31 cellular contexts compared by ENCODE assay signal in genomic region chr4:56767567-56767966, GRCh38. TPM values are rescaled to one million over a fixed set of nuclear protein-coding genes. Genes with fewer than 3 reads are reported as not detected.
"Had no signal": no experiment of that assay in that cellular context is flagged by ENCODE, and none has a peak within 500 bp of the region (broad histone marks: within the 10 kb centered on the region; RNA-seq: fewer than 3 reads in every experiment).

No MANE protein-coding gene starts in this region.

- H3K27ac ChIP-seq: cardiac muscle cell, VCaP had no signal

- ATAC-seq: activated T-cell treated with anti-CD3 and anti-CD28 coated beads, Interleukin-2, amount 50 U/mL, for 4 hours had no signal

- H3K4me3 ChIP-seq: cardiac muscle cell had no signal

- H3K27me3 ChIP-seq: cardiac muscle cell had no signal

- DNase-seq: activated B cell treated with CpG ODN at 0.5 μM for 24 hours; activated CD4-positive, alpha-beta memory T cell treated with anti-CD3 and anti-CD28 coated beads for 36 hours; activated CD4-positive, alpha-beta T cell treated with anti-CD3 and anti-CD28 coated beads for 4 hours; activated CD4-positive, alpha-beta T cell treated with anti-CD3 and anti-CD28 coated beads, Interleukin-2, amount 10 ng/mL, durations not matched to agents 24 days and 14 days; activated CD4-positive, alpha-beta T cell treated with anti-CD3 and anti-CD28 coated beads, Interleukin-2, amount 50 U/mL, for 1 hour; activated CD4-positive, alpha-beta T cell treated with anti-CD3 and anti-CD28 coated beads, Interleukin-2, amount 50 U/mL, for 4 hours; activated CD4-positive, CD25-positive, alpha-beta regulatory T cell treated with anti-CD3 and anti-CD28 coated beads, Interleukin-2, amount 50 U/mL, for 72 hours; activated CD8-positive, alpha-beta memory T cell treated with anti-CD3 and anti-CD28 coated beads, Interleukin-2, amount 50 U/mL, for 4 hours; activated CD8-positive, alpha-beta T cell treated with anti-CD3 and anti-CD28 coated beads for 36 hours; activated effector memory CD4-positive, alpha-beta T cell treated with anti-CD3 and anti-CD28 coated beads, Interleukin-2, amount 50 U/mL, for 16 hours; activated naive CD4-positive, alpha-beta T cell treated with anti-CD3 and anti-CD28 coated beads, Interleukin-2, amount 10 ng/mL, durations not matched to agents 7 days and 5 days; activated naive CD4-positive, alpha-beta T cell treated with Interleukin-2 at 50 U/mL for 16 hours; activated naive CD8-positive, alpha-beta T cell treated with anti-CD3 and anti-CD28 coated beads, Interleukin-2, amount 10 ng/mL, durations not matched to agents 7 days and 5 days; activated naive CD8-positive, alpha-beta T cell treated with anti-CD3 and anti-CD28 coated beads, Interleukin-2, amount 50 U/mL, for 24 hours; activated T-cell treated with anti-CD3 and anti-CD28 coated beads for 4 hours; activated T-cell treated with anti-CD3 and anti-CD28 coated beads, Interleukin-2, amount 50 U/mL, for 1 hour; activated T-cell treated with anti-CD3 and anti-CD28 coated beads, Interleukin-2, amount 50 U/mL, for 4 hours; activated T-cell treated with anti-CD3 and anti-CD28 coated beads, Interleukin-2, amount 50 U/mL, for 72 hours; amniotic stem cell; aorta; caudate nucleus; cerebellar nuclear complex; T-helper 1 cell; T-helper 2 cell; T-helper 9 cell had no signal

- H3K36me3 ChIP-seq: cardiac muscle cell had no signal

RNA-seq across cellular contexts. Expression of gene SPINK2, which starts 53.9 kb away (rescaled TPM):
- total RNA-seq: activated B cell treated with CpG ODN at 0.5 μM for 24 hours; activated T-cell treated with anti-CD3 and anti-CD28 coated beads, Interleukin-2, amount 50 U/mL, for 72 hours; activated T-helper 1 cell treated with anti-CD3 and anti-CD28 coated beads, Interleukin-12 subunit alpha, Interleukin-12 subunit beta, Interleukin-2, Interleukin-4 antibody, amounts not matched to agents 30 ng/mL and 10 ng/mL and 1 ng/mL, durations not matched to agents 14 hours and 24 hours and 36 hours; activated T-helper 17 cell treated with anti-CD3 and anti-CD28 coated beads, Interleukin-2, amount 50 U/mL, for 72 hours; aorta; bronchial epithelial cell; cardiac muscle cell; chondrocyte had no signal
- polyA plus RNA-seq: cardiac muscle cell had no signal
